In the genomic region with DNA sequence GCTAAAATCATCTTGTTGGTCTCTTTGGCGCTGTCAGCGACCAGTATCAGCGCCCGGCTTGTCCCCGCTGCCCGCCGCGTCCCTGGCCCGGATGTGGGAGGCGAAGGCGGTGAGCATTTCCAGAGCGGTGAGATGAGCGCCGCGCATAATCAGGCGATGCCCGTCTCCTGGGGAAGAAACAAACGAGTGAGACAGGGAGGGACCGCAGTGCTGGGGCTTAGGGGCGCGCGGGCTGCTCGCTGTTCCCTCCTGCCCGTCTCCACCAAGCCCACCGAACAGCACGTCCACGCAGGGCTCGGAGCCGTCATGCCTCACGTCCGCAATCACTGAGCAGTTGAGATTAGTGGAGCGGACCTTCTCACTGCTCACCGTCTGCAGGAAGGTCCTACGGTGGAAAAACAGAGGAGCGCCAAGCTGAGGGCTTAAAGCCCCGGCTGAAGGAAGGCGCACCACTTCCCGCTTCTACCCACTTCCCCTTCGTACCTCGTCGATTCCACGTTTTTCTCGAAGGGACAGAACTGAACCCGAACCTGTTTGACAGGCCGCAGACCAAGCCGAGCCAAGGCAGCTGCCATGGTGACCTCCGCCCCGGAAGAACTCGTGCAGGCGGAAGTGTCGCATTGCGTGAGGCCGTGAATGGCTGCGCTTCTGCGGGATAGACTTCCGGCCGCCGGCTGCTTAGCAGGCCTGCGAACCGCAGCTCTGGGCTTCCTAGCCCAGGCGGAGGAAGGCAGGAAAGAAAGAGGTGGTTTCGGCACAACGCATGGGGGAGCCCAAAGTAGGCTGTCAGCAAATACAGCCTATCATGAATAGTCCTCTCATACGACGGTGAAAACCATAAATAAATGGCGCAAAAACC, we compare ENCODE assay signal across 1 cellular context.
A peak's percentile ranks its signal among the peaks of the same experiment; 100 is the strongest.
TF ChIP-seq lines count a peak whose summit lies in the region.

A gene (minus strand): TSS at position 595 of the 859 bp plus-strand sequence. CDS start 20 bp downstream, at position 575.

TF ChIP-seq in GM12878, 131 proteins besides CTCF, POLR2A, EP300 and RAD21 (continued from another document and continues in another):
- TF ChIP-seq, protein P1, sequence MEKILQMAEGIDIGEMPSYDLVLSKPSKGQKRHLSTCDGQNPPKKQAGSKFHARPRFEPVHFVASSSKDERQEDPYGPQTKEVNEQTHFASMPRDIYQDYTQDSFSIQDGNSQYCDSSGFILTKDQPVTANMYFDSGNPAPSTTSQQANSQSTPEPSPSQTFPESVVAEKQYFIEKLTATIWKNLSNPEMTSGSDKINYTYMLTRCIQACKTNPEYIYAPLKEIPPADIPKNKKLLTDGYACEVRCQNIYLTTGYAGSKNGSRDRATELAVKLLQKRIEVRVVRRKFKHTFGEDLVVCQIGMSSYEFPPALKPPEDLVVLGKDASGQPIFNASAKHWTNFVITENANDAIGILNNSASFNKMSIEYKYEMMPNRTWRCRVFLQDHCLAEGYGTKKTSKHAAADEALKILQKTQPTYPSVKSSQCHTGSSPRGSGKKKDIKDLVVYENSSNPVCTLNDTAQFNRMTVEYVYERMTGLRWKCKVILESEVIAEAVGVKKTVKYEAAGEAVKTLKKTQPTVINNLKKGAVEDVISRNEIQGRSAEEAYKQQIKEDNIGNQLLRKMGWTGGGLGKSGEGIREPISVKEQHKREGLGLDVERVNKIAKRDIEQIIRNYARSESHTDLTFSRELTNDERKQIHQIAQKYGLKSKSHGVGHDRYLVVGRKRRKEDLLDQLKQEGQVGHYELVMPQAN (conservative IDR thresholded peaks at IDR 0.05) = no peak; the same call in 1 of the 2 replicates
- no peak for TF ChIP-seq KDM1A (IDR thresholded peaks at IDR 0.05; ENCODE audit: borderline replicate concordance)
- TF ChIP-seq ZBED1 (IDR thresholded peaks at IDR 0.05; ENCODE audit: borderline replicate concordance) = peak; percentile 81; the same call in 1 of the 2 replicates
- TF ChIP-seq, protein P2, sequence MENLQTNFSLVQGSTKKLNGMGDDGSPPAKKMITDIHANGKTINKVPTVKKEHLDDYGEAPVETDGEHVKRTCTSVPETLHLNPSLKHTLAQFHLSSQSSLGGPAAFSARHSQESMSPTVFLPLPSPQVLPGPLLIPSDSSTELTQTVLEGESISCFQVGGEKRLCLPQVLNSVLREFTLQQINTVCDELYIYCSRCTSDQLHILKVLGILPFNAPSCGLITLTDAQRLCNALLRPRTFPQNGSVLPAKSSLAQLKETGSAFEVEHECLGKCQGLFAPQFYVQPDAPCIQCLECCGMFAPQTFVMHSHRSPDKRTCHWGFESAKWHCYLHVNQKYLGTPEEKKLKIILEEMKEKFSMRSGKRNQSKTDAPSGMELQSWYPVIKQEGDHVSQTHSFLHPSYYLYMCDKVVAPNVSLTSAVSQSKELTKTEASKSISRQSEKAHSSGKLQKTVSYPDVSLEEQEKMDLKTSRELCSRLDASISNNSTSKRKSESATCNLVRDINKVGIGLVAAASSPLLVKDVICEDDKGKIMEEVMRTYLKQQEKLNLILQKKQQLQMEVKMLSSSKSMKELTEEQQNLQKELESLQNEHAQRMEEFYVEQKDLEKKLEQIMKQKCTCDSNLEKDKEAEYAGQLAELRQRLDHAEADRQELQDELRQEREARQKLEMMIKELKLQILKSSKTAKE (IDR thresholded peaks at IDR 0.05; ENCODE audit: low read depth, poor library complexity, severe bottlenecking) = peak; percentile 13
- TF ChIP-seq SIX5 (IDR thresholded peaks at IDR 0.05; ENCODE audit: low read depth, low read length, severe bottlenecking) = peak; percentile 63
- TF ChIP-seq BRCA1 (IDR thresholded peaks at IDR 0.05; ENCODE audit: low read depth, low read length) = peak; percentile 37; the same call in 1 of the 2 replicates
- 0 out of 2 replicates have a peak, but pooled peaks have one; percentile 54 for TF ChIP-seq WRNIP1 (IDR thresholded peaks at IDR 0.05; ENCODE audit: borderline replicate concordance, low read depth, low read length)
- TF ChIP-seq EZH2 (IDR thresholded peaks at IDR 0.05; ENCODE audit: borderline replicate concordance, control insufficient read depth, low read depth, low read length) = no peak
- TF ChIP-seq ESRRA (IDR thresholded peaks at IDR 0.05; ENCODE audit: low read length) = no peak
- no peak for TF ChIP-seq ZNF622 (IDR thresholded peaks at IDR 0.05)
- TF ChIP-seq, protein P3, sequence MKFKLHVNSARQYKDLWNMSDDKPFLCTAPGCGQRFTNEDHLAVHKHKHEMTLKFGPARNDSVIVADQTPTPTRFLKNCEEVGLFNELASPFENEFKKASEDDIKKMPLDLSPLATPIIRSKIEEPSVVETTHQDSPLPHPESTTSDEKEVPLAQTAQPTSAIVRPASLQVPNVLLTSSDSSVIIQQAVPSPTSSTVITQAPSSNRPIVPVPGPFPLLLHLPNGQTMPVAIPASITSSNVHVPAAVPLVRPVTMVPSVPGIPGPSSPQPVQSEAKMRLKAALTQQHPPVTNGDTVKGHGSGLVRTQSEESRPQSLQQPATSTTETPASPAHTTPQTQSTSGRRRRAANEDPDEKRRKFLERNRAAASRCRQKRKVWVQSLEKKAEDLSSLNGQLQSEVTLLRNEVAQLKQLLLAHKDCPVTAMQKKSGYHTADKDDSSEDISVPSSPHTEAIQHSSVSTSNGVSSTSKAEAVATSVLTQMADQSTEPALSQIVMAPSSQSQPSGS (IDR thresholded peaks at IDR 0.05; ENCODE audit: low read length) = peak; percentile 69; the same call in 1 of the 2 replicates
- peak; percentile 69; the same call in 1 of the 2 replicates for TF ChIP-seq EED (IDR thresholded peaks at IDR 0.05; ENCODE audit: low read depth)
- no peak for TF ChIP-seq MYC (IDR thresholded peaks at IDR 0.05; ENCODE audit: insufficient read depth, insufficient read length, insufficient replicate concordance, low read length, severe bottlenecking)
- TF ChIP-seq, protein P4, sequence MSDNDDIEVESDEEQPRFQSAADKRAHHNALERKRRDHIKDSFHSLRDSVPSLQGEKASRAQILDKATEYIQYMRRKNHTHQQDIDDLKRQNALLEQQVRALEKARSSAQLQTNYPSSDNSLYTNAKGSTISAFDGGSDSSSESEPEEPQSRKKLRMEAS (IDR thresholded peaks at IDR 0.05; ENCODE audit: low read depth, low read length) = peak; percentile 78
- TF ChIP-seq, protein P5, sequence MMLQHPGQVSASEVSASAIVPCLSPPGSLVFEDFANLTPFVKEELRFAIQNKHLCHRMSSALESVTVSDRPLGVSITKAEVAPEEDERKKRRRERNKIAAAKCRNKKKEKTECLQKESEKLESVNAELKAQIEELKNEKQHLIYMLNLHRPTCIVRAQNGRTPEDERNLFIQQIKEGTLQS (IDR thresholded peaks at IDR 0.05; ENCODE audit: borderline replicate concordance, extremely low read depth, low read depth, low read length) = no peak
- TF ChIP-seq DPF2 (IDR thresholded peaks at IDR 0.05) = 0 out of 2 replicates have a peak, but pooled peaks have one; percentile 49
- TF ChIP-seq NR2F1 (conservative IDR thresholded peaks at IDR 0.05) = peak; percentile 73
- peak; percentile 68; the same call in 1 of the 2 replicates for TF ChIP-seq MTA3 (IDR thresholded peaks at IDR 0.05; ENCODE audit: borderline replicate concordance, low read length)
- TF ChIP-seq, protein P6, sequence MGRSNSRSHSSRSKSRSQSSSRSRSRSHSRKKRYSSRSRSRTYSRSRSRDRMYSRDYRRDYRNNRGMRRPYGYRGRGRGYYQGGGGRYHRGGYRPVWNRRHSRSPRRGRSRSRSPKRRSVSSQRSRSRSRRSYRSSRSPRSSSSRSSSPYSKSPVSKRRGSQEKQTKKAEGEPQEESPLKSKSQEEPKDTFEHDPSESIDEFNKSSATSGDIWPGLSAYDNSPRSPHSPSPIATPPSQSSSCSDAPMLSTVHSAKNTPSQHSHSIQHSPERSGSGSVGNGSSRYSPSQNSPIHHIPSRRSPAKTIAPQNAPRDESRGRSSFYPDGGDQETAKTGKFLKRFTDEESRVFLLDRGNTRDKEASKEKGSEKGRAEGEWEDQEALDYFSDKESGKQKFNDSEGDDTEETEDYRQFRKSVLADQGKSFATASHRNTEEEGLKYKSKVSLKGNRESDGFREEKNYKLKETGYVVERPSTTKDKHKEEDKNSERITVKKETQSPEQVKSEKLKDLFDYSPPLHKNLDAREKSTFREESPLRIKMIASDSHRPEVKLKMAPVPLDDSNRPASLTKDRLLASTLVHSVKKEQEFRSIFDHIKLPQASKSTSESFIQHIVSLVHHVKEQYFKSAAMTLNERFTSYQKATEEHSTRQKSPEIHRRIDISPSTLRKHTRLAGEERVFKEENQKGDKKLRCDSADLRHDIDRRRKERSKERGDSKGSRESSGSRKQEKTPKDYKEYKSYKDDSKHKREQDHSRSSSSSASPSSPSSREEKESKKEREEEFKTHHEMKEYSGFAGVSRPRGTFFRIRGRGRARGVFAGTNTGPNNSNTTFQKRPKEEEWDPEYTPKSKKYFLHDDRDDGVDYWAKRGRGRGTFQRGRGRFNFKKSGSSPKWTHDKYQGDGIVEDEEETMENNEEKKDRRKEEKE (IDR thresholded peaks at IDR 0.05) = no peak
- TF ChIP-seq, protein P7, sequence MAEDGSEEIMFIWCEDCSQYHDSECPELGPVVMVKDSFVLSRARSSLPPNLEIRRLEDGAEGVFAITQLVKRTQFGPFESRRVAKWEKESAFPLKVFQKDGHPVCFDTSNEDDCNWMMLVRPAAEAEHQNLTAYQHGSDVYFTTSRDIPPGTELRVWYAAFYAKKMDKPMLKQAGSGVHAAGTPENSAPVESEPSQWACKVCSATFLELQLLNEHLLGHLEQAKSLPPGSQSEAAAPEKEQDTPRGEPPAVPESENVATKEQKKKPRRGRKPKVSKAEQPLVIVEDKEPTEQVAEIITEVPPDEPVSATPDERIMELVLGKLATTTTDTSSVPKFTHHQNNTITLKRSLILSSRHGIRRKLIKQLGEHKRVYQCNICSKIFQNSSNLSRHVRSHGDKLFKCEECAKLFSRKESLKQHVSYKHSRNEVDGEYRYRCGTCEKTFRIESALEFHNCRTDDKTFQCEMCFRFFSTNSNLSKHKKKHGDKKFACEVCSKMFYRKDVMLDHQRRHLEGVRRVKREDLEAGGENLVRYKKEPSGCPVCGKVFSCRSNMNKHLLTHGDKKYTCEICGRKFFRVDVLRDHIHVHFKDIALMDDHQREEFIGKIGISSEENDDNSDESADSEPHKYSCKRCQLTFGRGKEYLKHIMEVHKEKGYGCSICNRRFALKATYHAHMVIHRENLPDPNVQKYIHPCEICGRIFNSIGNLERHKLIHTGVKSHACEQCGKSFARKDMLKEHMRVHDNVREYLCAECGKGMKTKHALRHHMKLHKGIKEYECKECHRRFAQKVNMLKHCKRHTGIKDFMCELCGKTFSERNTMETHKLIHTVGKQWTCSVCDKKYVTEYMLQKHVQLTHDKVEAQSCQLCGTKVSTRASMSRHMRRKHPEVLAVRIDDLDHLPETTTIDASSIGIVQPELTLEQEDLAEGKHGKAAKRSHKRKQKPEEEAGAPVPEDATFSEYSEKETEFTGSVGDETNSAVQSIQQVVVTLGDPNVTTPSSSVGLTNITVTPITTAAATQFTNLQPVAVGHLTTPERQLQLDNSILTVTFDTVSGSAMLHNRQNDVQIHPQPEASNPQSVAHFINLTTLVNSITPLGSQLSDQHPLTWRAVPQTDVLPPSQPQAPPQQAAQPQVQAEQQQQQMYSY (CRISPR knock-in tag; IDR thresholded peaks at IDR 0.05) = no peak
- peak; percentile 26 to 44; a peak in 1 of 4 replicates for TF ChIP-seq IKZF2 (IDR thresholded peaks at IDR 0.05)
- TF ChIP-seq HCFC1 (IDR thresholded peaks at IDR 0.05; ENCODE audit: low read length) = peak; percentile 80
- TF ChIP-seq, protein P8, sequence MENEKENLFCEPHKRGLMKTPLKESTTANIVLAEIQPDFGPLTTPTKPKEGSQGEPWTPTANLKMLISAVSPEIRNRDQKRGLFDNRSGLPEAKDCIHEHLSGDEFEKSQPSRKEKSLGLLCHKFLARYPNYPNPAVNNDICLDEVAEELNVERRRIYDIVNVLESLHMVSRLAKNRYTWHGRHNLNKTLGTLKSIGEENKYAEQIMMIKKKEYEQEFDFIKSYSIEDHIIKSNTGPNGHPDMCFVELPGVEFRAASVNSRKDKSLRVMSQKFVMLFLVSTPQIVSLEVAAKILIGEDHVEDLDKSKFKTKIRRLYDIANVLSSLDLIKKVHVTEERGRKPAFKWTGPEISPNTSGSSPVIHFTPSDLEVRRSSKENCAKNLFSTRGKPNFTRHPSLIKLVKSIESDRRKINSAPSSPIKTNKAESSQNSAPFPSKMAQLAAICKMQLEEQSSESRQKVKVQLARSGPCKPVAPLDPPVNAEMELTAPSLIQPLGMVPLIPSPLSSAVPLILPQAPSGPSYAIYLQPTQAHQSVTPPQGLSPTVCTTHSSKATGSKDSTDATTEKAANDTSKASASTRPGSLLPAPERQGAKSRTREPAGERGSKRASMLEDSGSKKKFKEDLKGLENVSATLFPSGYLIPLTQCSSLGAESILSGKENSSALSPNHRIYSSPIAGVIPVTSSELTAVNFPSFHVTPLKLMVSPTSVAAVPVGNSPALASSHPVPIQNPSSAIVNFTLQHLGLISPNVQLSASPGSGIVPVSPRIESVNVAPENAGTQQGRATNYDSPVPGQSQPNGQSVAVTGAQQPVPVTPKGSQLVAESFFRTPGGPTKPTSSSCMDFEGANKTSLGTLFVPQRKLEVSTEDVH (IDR thresholded peaks at IDR 0.05; ENCODE audit: low read depth, partially characterized antibody) = peak; percentile 86
- peak; percentile 93 for TF ChIP-seq POU2F2 (IDR thresholded peaks at IDR 0.05; ENCODE audit: borderline replicate concordance, low read depth, low read length)
- peak; percentile 68; the same call in 1 of the 2 replicates for TF ChIP-seq TCF7 (IDR thresholded peaks at IDR 0.05; ENCODE audit: borderline replicate concordance)
- no peak for TF ChIP-seq ZNF274 (IDR thresholded peaks at IDR 0.05; ENCODE audit: insufficient read depth, insufficient read length)
- TF ChIP-seq RUNX3 (IDR thresholded peaks at IDR 0.05; ENCODE audit: low read length) = peak; percentile 95
- no peak for TF ChIP-seq RBBP5 (conservative IDR thresholded peaks at IDR 0.05)
- TF ChIP-seq NFYA (IDR thresholded peaks at IDR 0.05; ENCODE audit: borderline replicate concordance, low read depth, low read length) = no peak
- peak; percentile 86 for TF ChIP-seq MXI1 (IDR thresholded peaks at IDR 0.05; ENCODE audit: low read depth, low read length)
- TF ChIP-seq TBL1XR1 (IDR thresholded peaks at IDR 0.05; ENCODE audit: low read depth, low read length) = peak; percentile 21; the same call in 1 of the 2 replicates
- peak; percentile 88; the same call in 1 of the 2 replicates for TF ChIP-seq STAT1 (conservative IDR thresholded peaks at IDR 0.05)
- TF ChIP-seq PAX8 (IDR thresholded peaks at IDR 0.05) = no peak
- TF ChIP-seq CBX3 (IDR thresholded peaks at IDR 0.05; ENCODE audit: borderline replicate concordance, low read depth) = no peak
- TF ChIP-seq, protein P9, sequence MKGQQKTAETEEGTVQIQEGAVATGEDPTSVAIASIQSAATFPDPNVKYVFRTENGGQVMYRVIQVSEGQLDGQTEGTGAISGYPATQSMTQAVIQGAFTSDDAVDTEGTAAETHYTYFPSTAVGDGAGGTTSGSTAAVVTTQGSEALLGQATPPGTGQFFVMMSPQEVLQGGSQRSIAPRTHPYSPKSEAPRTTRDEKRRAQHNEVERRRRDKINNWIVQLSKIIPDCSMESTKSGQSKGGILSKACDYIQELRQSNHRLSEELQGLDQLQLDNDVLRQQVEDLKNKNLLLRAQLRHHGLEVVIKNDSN (IDR thresholded peaks at IDR 0.05; ENCODE audit: borderline replicate concordance, extremely low read length, insufficient read depth, low read depth, low read length) = no peak
- TF ChIP-seq YBX1 (IDR thresholded peaks at IDR 0.05) = no peak
